In the genomic region with DNA sequence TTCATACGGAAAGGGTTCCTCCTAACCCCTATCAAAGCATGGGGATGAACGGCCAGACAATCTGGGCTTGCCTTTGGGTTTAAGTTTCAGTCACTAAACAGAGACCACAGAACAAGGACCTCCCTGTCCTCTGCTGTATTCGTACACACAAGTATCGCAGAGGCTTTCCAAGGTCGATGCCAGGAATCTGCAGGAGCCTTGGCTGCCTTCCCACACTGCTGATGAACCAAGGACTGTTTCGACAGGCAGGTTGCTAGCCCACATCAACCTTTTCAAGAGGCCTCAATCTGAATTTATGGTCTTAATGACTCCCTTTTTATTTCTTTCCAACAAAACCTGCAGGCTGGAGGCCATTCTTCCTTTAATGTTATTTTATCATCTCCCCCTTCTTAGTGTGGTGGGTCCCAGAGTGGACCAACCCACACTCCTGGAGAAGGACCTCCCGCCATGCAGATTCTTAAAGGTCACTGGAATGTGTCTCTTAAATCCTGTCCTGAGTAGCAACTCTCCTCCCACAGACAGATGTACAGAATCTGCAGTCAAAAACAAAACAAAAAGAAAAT, we compare ENCODE assay signal across 16 cellular contexts. TPM values are rescaled to one million over a fixed set of nuclear protein-coding genes. Genes with fewer than 3 reads are reported as not detected.
DNase-seq lines count a peak whose midpoint lies in the region; ATAC-seq, FAIRE-seq and TF ChIP-seq lines count a peak whose summit lies in the region.
"Had no signal": no experiment of that assay in that cellular context is flagged by ENCODE, and none has a peak within 500 bp of the region (broad histone marks: within the 10 kb centered on the region; RNA-seq: fewer than 3 reads in every experiment).

No MANE protein-coding gene starts in this region.

- TF ChIP-seq CTCF in fibroblast of mammary gland (conservative IDR thresholded peaks at IDR 0.05; ENCODE audit: control insufficient read depth, insufficient read depth, low read depth, low read length) (no peak), neural progenitor cell (IDR thresholded peaks at IDR 0.05) (no peak), kidney (IDR thresholded peaks at IDR 0.05; ENCODE audit: borderline replicate concordance, extremely low read depth, insufficient read depth) (no peak)

- no peaks in the 10 kb centered on the region for H3K9me3 Mint-ChIP-seq in neural progenitor cell
- H3K9me3 Mint-ChIP-seq: stimulated activated memory B cell treated with anti-CD40 and anti-IgM and Interleukin-4, amounts not matched to agents 10 μg/mL and 1 μg/mL and 100 μg/mL, for 72 hours had no signal

- H2AFZ ChIP-seq in neural progenitor cell (replicated peaks) = no peak overlapping the region

- peak overlapping the region; percentile 77 for H3K27ac Mint-ChIP-seq in neural progenitor cell
- H3K27ac Mint-ChIP-seq: stimulated activated memory B cell treated with anti-CD40 and anti-IgM and Interleukin-4, amounts not matched to agents 10 μg/mL and 1 μg/mL and 100 μg/mL, for 72 hours had no signal

- ATAC-seq in HG03457 (IDR thresholded peaks at IDR 0.05; ENCODE audit: unreplicated experiment) (no peak), HG02678 (IDR thresholded peaks at IDR 0.05; ENCODE audit: unreplicated experiment) (no peak)
- ATAC-seq: stimulated activated memory B cell treated with anti-CD40 and anti-IgM and Interleukin-4, amounts not matched to agents 10 μg/mL and 1 μg/mL and 100 μg/mL, for 72 hours had no signal

- no peaks in the 10 kb centered on the region for H3K36me3 Mint-ChIP-seq in neural progenitor cell
- H3K36me3 Mint-ChIP-seq: stimulated activated memory B cell treated with anti-CD40 and anti-IgM and Interleukin-4, amounts not matched to agents 10 μg/mL and 1 μg/mL and 100 μg/mL, for 72 hours had no signal

- intact Hi-C loops in kidney (cut with DNase I) = no loop called here

- H3K4me2 ChIP-seq in neural progenitor cell = peak overlapping the region; percentile 64

- H3K27me3 Mint-ChIP-seq in neural progenitor cell (ENCODE audit: insufficient read depth, low read depth) = no peaks in the 10 kb centered on the region

- no peak overlapping the region for H3K27ac ChIP-seq in neural progenitor cell
- no peak overlapping the region for H3K27ac ChIP-seq in kidney (ENCODE audit: low read depth in 2 of 2, low read length in 2 of 2)

- no peaks in the 10 kb centered on the region for H3F3A ChIP-seq in neural progenitor cell (ENCODE audit: low read depth)

- H3K9ac ChIP-seq in neural progenitor cell (no peak overlapping the region), kidney (ENCODE audit: low read length in 2 of 2) (no peak overlapping the region)

- H3K4me3 Mint-ChIP-seq in neural progenitor cell = peak overlapping the region; percentile 14
- H3K4me3 Mint-ChIP-seq: stimulated activated memory B cell treated with anti-CD40 and anti-IgM and Interleukin-4, amounts not matched to agents 10 μg/mL and 1 μg/mL and 100 μg/mL, for 72 hours had no signal

- H3K4me3 ChIP-seq in fibroblast of mammary gland (ENCODE audit: control insufficient read depth, low read depth, low read length) (no peak overlapping the region), neural progenitor cell (no peak overlapping the region), kidney (ENCODE audit: low read length in 2 of 2) (no peak overlapping the region)

- no peaks in the 10 kb centered on the region for H4K20me1 ChIP-seq in neural progenitor cell (ENCODE audit: low read depth)

- no peaks in the 10 kb centered on the region for H3K36me3 ChIP-seq in neural progenitor cell
- no peaks in the 10 kb centered on the region for H3K36me3 ChIP-seq in kidney (ENCODE audit: control insufficient read depth in 1 of 2, insufficient read depth in 2 of 2, low read length in 2 of 2)

- H3K27me3 ChIP-seq in neural progenitor cell = no peaks in the 10 kb centered on the region

- FAIRE-seq in kidney (lab: Jason Lieb, UNC) = no peak

- peaks cover 13% of the 10 kb centered on the region for H3K4me1 ChIP-seq in neural progenitor cell
- H3K4me1 ChIP-seq in kidney (ENCODE audit: control insufficient read depth in 1 of 2, insufficient read depth in 1 of 2, low read depth in 1 of 2, low read length in 2 of 2) = no peaks in the 10 kb centered on the region

- peak; percentile 48 for DNase-seq in Ammon's horn (ENCODE audit: low spot score)
- peak; percentile 47 for DNase-seq in NCI-H2227 treated with DMSO at 0.1 percent for 48 hours (lab: John Stamatoyannopoulos, UW)
- peak; percentile 22 for DNase-seq in fibroblast of mammary gland (ENCODE audit: low read depth)
- no peak for DNase-seq in neural progenitor cell (ENCODE audit: low spot score)
- DNase-seq in activated CD4-positive, alpha-beta T cell treated with anti-CD3 and anti-CD28 coated beads, Interleukin-2, amount 50 U/mL, for 4 hours = no peak
- no peak for DNase-seq in kidney
- DNase-seq: activated CD4-positive, alpha-beta T cell treated with anti-CD3 and anti-CD28 coated beads, Interleukin-2, amount 50 U/mL, for 1 hour; AML-193; central memory CD4-positive, alpha-beta T cell; DND-41; hippocampal formation; KG1; stimulated activated CD4-positive, alpha-beta T cell treated with anti-CD3 and anti-CD28 coated beads, Interleukin-4, amount 100 ng/mL, for 24 hours had no signal

- peaks cover 20% of the 10 kb centered on the region for H3K4me1 Mint-ChIP-seq in neural progenitor cell
- H3K4me1 Mint-ChIP-seq: stimulated activated memory B cell treated with anti-CD40 and anti-IgM and Interleukin-4, amounts not matched to agents 10 μg/mL and 1 μg/mL and 100 μg/mL, for 72 hours had no signal

- H3K9me3 ChIP-seq in neural progenitor cell (ENCODE audit: low read depth) = no peaks in the 10 kb centered on the region
- no peaks in the 10 kb centered on the region for H3K9me3 ChIP-seq in kidney (ENCODE audit: control insufficient read depth in 1 of 2, low read length in 2 of 2)

- H3K79me2 ChIP-seq in neural progenitor cell (ENCODE audit: low read depth) = no peaks in the 10 kb centered on the region

RNA-seq across cellular contexts. Expression of a gene that starts 45.6 kb away (rescaled TPM):
- 1.3 and 1.9 TPM in 2 replicates for total RNA-seq in neural progenitor cell (ENCODE audit: low replicate concordance)
- total RNA-seq in kidney = 27.1 TPM
- polyA plus RNA-seq in kidney (ENCODE audit: insufficient read depth, low read depth, low replicate concordance) = 15.7 TPM

Comparison
In these comparisons a context has a peak if more than half of its experiments do, and no peak if none do; other contexts are left out.
1. DNase-seq: peak in Ammon's horn (single experiment), NCI-H2227 treated with DMSO at 0.1 percent for 48 hours (single experiment) and fibroblast of mammary gland (single experiment); none in neural progenitor cell (single experiment), activated CD4-positive, alpha-beta T cell treated with anti-CD3 and anti-CD28 coated beads, Interleukin-2, amount 50 U/mL, for 4 hours (0 of 2) and kidney (single experiment).